19 cellular contexts compared by ENCODE assay signal in genomic region chr22:25365491-25366261, GRCh38.
DNase-seq lines count a peak whose midpoint lies in the region; ATAC-seq, FAIRE-seq and TF ChIP-seq lines count a peak whose summit lies in the region.
"Had no signal": no experiment of that assay in that cellular context is flagged by ENCODE, and none has a peak within 500 bp of the region (broad histone marks: within the 10 kb centered on the region; RNA-seq: fewer than 3 reads in every experiment).

No MANE protein-coding gene starts in this region.

- H4K20me1 ChIP-seq in HepG2 (ENCODE audit: insufficient read depth, low read length) = peaks cover 16% of the 10 kb centered on the region; the same call in 1 of the 2 replicates

- H3K9ac ChIP-seq in liver (ENCODE audit: low read depth in 1 of 2, low read length in 2 of 2) (no peak overlapping the region), HepG2 (ENCODE audit: insufficient read depth, low read depth, low read length) (no peak overlapping the region), endocrine pancreas (ENCODE audit: control insufficient read depth, insufficient read depth, low read length) (peak overlapping the region; percentile 30)

- H2AFZ ChIP-seq in HepG2 (ENCODE audit: low read length) = no peak overlapping the region

- no peak for TF ChIP-seq POLR2A in HepG2 (IDR thresholded peaks at IDR 0.05; ENCODE audit: insufficient read depth in 1 of 2, low read depth in 2 of 2, low read length in 2 of 2)
- no peak for TF ChIP-seq POLR2A in vagina (IDR thresholded peaks at IDR 0.05)

- CTCF ChIA-PET in HepG2 (lab: Yijun Ruan, JAX; ENCODE audit: low intra/inter-chr PET ratio, low total read pairs) = no interaction called here

- intact Hi-C loops in HepG2 (cut with micrococcal nuclease; ENCODE audit: unreplicated experiment) = no loop called here
- intact Hi-C loops in lower lobe of right lung (cut with DNase I) = no loop called here
- intact Hi-C loops in vagina (cut with DNase I) = no loop called here

- in situ Hi-C loops in HepG2 (cut with HindIII; ENCODE audit: extremely low pct_ligation_motif_present, low pct_unique_long_range_greater_than_20kb) = no loop called here

- no TSS peak for BruUV-seq in HepG2 (replicated peaks; lab: Mats Ljungman, UMichigan)

- WGBS in liver = 82% methylated on average over 34 of the region's 34 CpGs
- 96% methylated on average over 19 of the region's 34 CpGs for WGBS in HepG2 (ENCODE audit: low lambda C conversion rate)

- H3K27ac ChIP-seq in liver (ENCODE audit: low read depth in 1 of 2, low read length in 2 of 2) = peak overlapping the region in 1 of 2 donors; percentile 18
- H3K27ac ChIP-seq in HepG2 (ENCODE audit: extremely low read length, insufficient read depth, low read length) = no peak overlapping the region
- peak overlapping the region; percentile 31 for H3K27ac ChIP-seq in lower lobe of right lung
- H3K27ac ChIP-seq in vagina = peak overlapping the region; percentile 10
- H3K27ac ChIP-seq: gastrocnemius medialis had no signal

- no peak for TF ChIP-seq EP300 in HepG2 (IDR thresholded peaks at IDR 0.05; ENCODE audit: low read depth in 2 of 2, low read length in 2 of 2)
- TF ChIP-seq EP300 in HepG2 (CRISPR knock-in tag; IDR thresholded peaks at IDR 0.05; ENCODE audit: borderline replicate concordance) = no peak

- peaks cover 0 to 2% (median 0%) of the 10 kb centered on the region in 4 donors for H3K36me3 ChIP-seq in liver (ENCODE audit: control insufficient read depth in 4 of 4, insufficient read depth in 3 of 4, low read depth in 1 of 4, low read length in 3 of 4)
- peaks cover 5 to 49% of the 10 kb centered on the region in 2 experiments; a peak in 4 of 5 replicates for H3K36me3 ChIP-seq in HepG2 (replicated peaks in 1 of 2; ENCODE audit: control insufficient read depth in 1 of 2, insufficient read depth in 2 of 2, low read length in 2 of 2)
- H3K36me3 ChIP-seq in endocrine pancreas (ENCODE audit: control insufficient read depth, insufficient read depth, low read length) = no peaks in the 10 kb centered on the region
- H3K36me3 ChIP-seq in lower lobe of right lung = no peaks in the 10 kb centered on the region
- no peaks in the 10 kb centered on the region for H3K36me3 ChIP-seq in vagina
- H3K36me3 ChIP-seq: gastrocnemius medialis had no signal

- H3K79me2 ChIP-seq in HepG2 (ENCODE audit: insufficient read depth, low read length) = peaks cover 5% of the 10 kb centered on the region

- no peak for FAIRE-seq in HepG2 (lab: Jason Lieb, UNC)
- FAIRE-seq: colon, GM12892 had no signal

- H3K4me3 ChIP-seq in liver (ENCODE audit: low read depth in 1 of 3, low read length in 3 of 3) (no peak overlapping the region), HepG2 (replicated peaks in 1 of 3; ENCODE audit: insufficient read depth in 1 of 3, low read depth in 2 of 3, low read length in 3 of 3) (no peak overlapping the region), endocrine pancreas (ENCODE audit: control insufficient read depth, insufficient read depth, low read length) (no peak overlapping the region), lower lobe of right lung (no peak overlapping the region), vagina (no peak overlapping the region)
- H3K4me3 ChIP-seq: gastrocnemius medialis had no signal

- TF ChIP-seq RAD21 in liver (IDR thresholded peaks at IDR 0.05) (peak in 1 of 2 donors; percentile 35), HepG2 (CRISPR knock-in tag; IDR thresholded peaks at IDR 0.05) (no peak)

- H3K27me3 ChIP-seq in liver (ENCODE audit: control insufficient read depth in 4 of 4, insufficient read depth in 4 of 4, low read length in 3 of 4) (no peaks in the 10 kb centered on the region), HepG2 (ENCODE audit: control insufficient read depth in 1 of 2, insufficient read depth in 2 of 2, low read length in 2 of 2) (no peaks in the 10 kb centered on the region), endocrine pancreas (ENCODE audit: control insufficient read depth, insufficient read depth, low read length) (no peaks in the 10 kb centered on the region), lower lobe of right lung (ENCODE audit: low read depth) (no peaks in the 10 kb centered on the region), vagina (no peaks in the 10 kb centered on the region)
- H3K27me3 ChIP-seq: gastrocnemius medialis had no signal

- H3K4me1 ChIP-seq in liver (ENCODE audit: control insufficient read depth in 4 of 4, insufficient read depth in 4 of 4, low read length in 3 of 4) = peaks cover 0 to 13% (median 4%) of the 10 kb centered on the region in 4 donors
- no peaks in the 10 kb centered on the region for H3K4me1 ChIP-seq in HepG2 (ENCODE audit: insufficient read depth, low read length)
- no peaks in the 10 kb centered on the region for H3K4me1 ChIP-seq in endocrine pancreas (ENCODE audit: control insufficient read depth, insufficient read depth, low read length)
- peaks cover 45% of the 10 kb centered on the region for H3K4me1 ChIP-seq in lower lobe of right lung
- H3K4me1 ChIP-seq in vagina = peaks cover 46% of the 10 kb centered on the region

- TF ChIP-seq CTCF in liver (IDR thresholded peaks at IDR 0.05; ENCODE audit: low read depth, low read length, missing input control) = no peak
- TF ChIP-seq CTCF in HepG2 (CRISPR knock-in tag; IDR thresholded peaks at IDR 0.05) = no peak
- no peak for TF ChIP-seq CTCF in lower lobe of right lung (IDR thresholded peaks at IDR 0.05)
- TF ChIP-seq CTCF in vagina (IDR thresholded peaks at IDR 0.05) = no peak

- no peaks in the 10 kb centered on the region for H3K9me3 ChIP-seq in liver (ENCODE audit: control insufficient read depth in 4 of 4, low read length in 3 of 4)
- no peaks in the 10 kb centered on the region for H3K9me3 ChIP-seq in HepG2 (ENCODE audit: low read length)
- H3K9me3 ChIP-seq in endocrine pancreas (ENCODE audit: control insufficient read depth, low read length) = no peaks in the 10 kb centered on the region
- no peaks in the 10 kb centered on the region for H3K9me3 ChIP-seq in lower lobe of right lung
- H3K9me3 ChIP-seq in vagina = no peaks in the 10 kb centered on the region
- H3K9me3 ChIP-seq: gastrocnemius medialis had no signal

- no peak overlapping the region for H3K4me2 ChIP-seq in HepG2 (ENCODE audit: low read depth, low read length)

- POLR2A ChIA-PET in HepG2 (lab: Yijun Ruan, JAX) = no interaction called here

- no peak for DNase-seq in HepG2 (ENCODE audit: low spot score)
- peak; percentile 50 for DNase-seq in lower lobe of right lung
- no peak for DNase-seq in vagina (ENCODE audit: extremely low spot score in 2 of 2)
- DNase-seq in anterior cingulate cortex (lab: John Stamatoyannopoulos, UW) = no peak
- no peak for DNase-seq in activated CD8-positive, alpha-beta memory T cell treated with anti-CD3 and anti-CD28 coated beads, Interleukin-2, amount 50 U/mL, for 48 hours
- DNase-seq: activated CD4-positive, CD25-positive, alpha-beta regulatory T cell treated with anti-CD3 and anti-CD28 coated beads, Interleukin-2, amount 50 U/mL, for 72 hours; activated naive CD4-positive, alpha-beta T cell treated with Interleukin-2 at 50 U/mL for 16 hours; COR-L47; gastrocnemius medialis; GF-D8; mammary epithelial cell; NCI-H2081 treated with DMSO at 0.1 percent for 48 hours; NCI-H524 treated with DMSO at 0.1 percent for 48 hours had no signal

- ATAC-seq in HepG2 = no peak
- ATAC-seq in lower lobe of right lung = no peak
- ATAC-seq in HG03045 (IDR thresholded peaks at IDR 0.05; ENCODE audit: unreplicated experiment) = no peak
- ATAC-seq: gastrocnemius medialis; naive thymus-derived CD8-positive, alpha-beta T cell had no signal

TF ChIP-seq in liver, 16 proteins besides CTCF, POLR2A, EP300 and RAD21:
- TF ChIP-seq SP1 (IDR thresholded peaks at IDR 0.05) (no peak), NR2F2 (IDR thresholded peaks at IDR 0.05) (peak; percentile 96), RXRA (IDR thresholded peaks at IDR 0.05) (peak in 1 of 2 donors; percentile 6)
TF ChIP-seq in liver: peak in this region for 2.

TF ChIP-seq in HepG2, 621 proteins besides CTCF, POLR2A, EP300 and RAD21 (continues in another document):
- TF ChIP-seq ZNF230 (CRISPR knock-in tag; IDR thresholded peaks at IDR 0.05) = no peak
- TF ChIP-seq ZNF749 (CRISPR knock-in tag; IDR thresholded peaks at IDR 0.05; ENCODE audit: borderline replicate concordance) = no peak
- TF ChIP-seq ZNF337 (CRISPR knock-in tag; IDR thresholded peaks at IDR 0.05; ENCODE audit: borderline replicate concordance, low read depth) = no peak
- no peak for TF ChIP-seq ZNF574 (CRISPR knock-in tag; IDR thresholded peaks at IDR 0.05)
- TF ChIP-seq ZNF329 (CRISPR knock-in tag; IDR thresholded peaks at IDR 0.05; ENCODE audit: low read depth) = no peak
- TF ChIP-seq ATF4 (CRISPR knock-in tag; IDR thresholded peaks at IDR 0.05) = no peak
- no peak for TF ChIP-seq RBAK (CRISPR knock-in tag; IDR thresholded peaks at IDR 0.05)
